8 cellular contexts compared by ENCODE assay signal in the genomic region with DNA sequence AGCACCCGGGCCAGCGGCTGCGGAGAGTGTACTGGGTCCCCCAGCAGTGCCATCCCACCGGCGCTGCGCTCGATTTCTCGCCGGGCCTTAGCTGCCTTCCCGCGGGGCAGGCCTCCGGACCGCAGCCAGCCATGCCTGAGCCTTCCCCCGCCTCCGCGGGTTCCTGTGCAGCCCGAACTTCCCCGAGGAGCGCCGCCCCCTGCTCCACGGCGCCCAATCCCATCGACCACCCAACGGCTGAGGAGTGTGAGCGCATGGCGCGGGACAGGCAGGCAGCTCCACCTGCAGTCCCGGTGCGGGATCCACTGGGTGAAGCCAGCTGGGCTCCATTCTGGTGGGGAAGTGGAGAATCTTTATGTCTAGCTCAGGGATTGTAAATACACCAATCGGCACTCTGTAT.
DNase-seq lines count a peak whose midpoint lies in the region; ATAC-seq, FAIRE-seq and TF ChIP-seq lines count a peak whose summit lies in the region.
"Not testable (repeated sequence)": the region's sequence is repeated elsewhere in the genome, so short reads cannot be mapped to it uniquely, and the experiment has no call there.

No MANE protein-coding gene starts in this region.

- POLR2A ChIA-PET in WTC11 (lab: Charles Lee): not testable (repeated sequence)

- CTCF ChIA-PET in WTC11 (lab: Charles Lee): not testable (repeated sequence)

- not testable (repeated sequence) for FAIRE-seq in kidney (lab: Jason Lieb, UNC); pancreas (lab: Jason Lieb, UNC); urothelium cell line (lab: Jason Lieb, UNC)

- not testable (repeated sequence) for H3K9me3 ChIP-seq in HUES6 (ENCODE audit: control insufficient read depth, insufficient read depth, low read depth, low read length); kidney (ENCODE audit: control insufficient read depth in 1 of 2, low read length in 2 of 2); pancreas

- H3K36me3 Mint-ChIP-seq in WTC11: not testable (repeated sequence)

- H3K9me3 Mint-ChIP-seq in WTC11: not testable (repeated sequence)

- H3K4me1 ChIP-seq in HUES6 (ENCODE audit: control insufficient read depth, insufficient read depth, low read length); kidney (ENCODE audit: control insufficient read depth in 1 of 2, insufficient read depth in 1 of 2, low read depth in 1 of 2, low read length in 2 of 2); pancreas: not testable (repeated sequence)

- not testable (repeated sequence) for ATAC-seq in WTC11, Right ventricle myocardium inferior, pancreas

- H3K4me3 ChIP-seq in HUES6 (ENCODE audit: low read depth, low read length) (0 out of 2 replicates have a peak overlapping the region, but pooled peaks have one; percentile 9), choroid plexus epithelial cell (ENCODE audit: low read depth, low read length) (peak overlapping the region; percentile 18)
- H3K4me3 ChIP-seq in kidney (ENCODE audit: low read length in 2 of 2); pancreas: not testable (repeated sequence)

- not testable (repeated sequence) for H3K27me3 Mint-ChIP-seq in WTC11 (ENCODE audit: low read depth)

- DNase-seq in ELF-1 (ENCODE audit: low read depth, low spot score) (peak; percentile 90), WTC11 (ENCODE audit: low spot score) (peak; percentile 21), choroid plexus epithelial cell (ENCODE audit: low read depth) (peak; percentile 3), Right ventricle myocardium inferior (ENCODE audit: missing footprints) (peak; percentile 14), kidney (peak; percentile 66), pancreas (peak in 4 of 6 donors; percentile 11 to 46 (median 21)), urothelium cell line (ENCODE audit: low spot score) (peak; percentile 10)

- TF ChIP-seq CTCF in WTC11 (IDR thresholded peaks at IDR 0.05); choroid plexus epithelial cell (conservative IDR thresholded peaks at IDR 0.05; ENCODE audit: low read depth, low read length); kidney (IDR thresholded peaks at IDR 0.05; ENCODE audit: borderline replicate concordance, extremely low read depth, insufficient read depth); pancreas (IDR thresholded peaks at IDR 0.05): not testable (repeated sequence)

- not testable (repeated sequence) for H3K4me1 Mint-ChIP-seq in WTC11

- not testable (repeated sequence) for H3K4me3 Mint-ChIP-seq in WTC11

- not testable (repeated sequence) for H3K27me3 ChIP-seq in HUES6 (ENCODE audit: control insufficient read depth, insufficient read depth, low read length); pancreas

- intact Hi-C loops in Right ventricle myocardium inferior (cut with DNase I); kidney (cut with DNase I); pancreas (cut with DNase I): not testable (repeated sequence)

- not testable (repeated sequence) for H3K9ac ChIP-seq in HUES6 (ENCODE audit: low read length); kidney (ENCODE audit: low read length in 2 of 2)

- WGBS in pancreas, 2 donors: 87 to 89% methylated on average over 28 to 30 of the region's 30 CpGs

- H3K36me3 ChIP-seq in HUES6 (ENCODE audit: control insufficient read depth, insufficient read depth, low read length); kidney (ENCODE audit: control insufficient read depth in 1 of 2, insufficient read depth in 2 of 2, low read length in 2 of 2); pancreas: not testable (repeated sequence)

- H3K27ac ChIP-seq in HUES6 (ENCODE audit: low read depth, low read length); kidney (ENCODE audit: low read depth in 2 of 2, low read length in 2 of 2); pancreas: not testable (repeated sequence)

- H3K27ac Mint-ChIP-seq in WTC11: not testable (repeated sequence)

Comparison
In these comparisons a context has a peak if more than half of its experiments do, and no peak if none do; other contexts are left out.
1. DNase-seq: peak in every context shown above with its lines; median percentile 90 in ELF-1; 66 in kidney; 21 in WTC11; 21 in pancreas; 14 in Right ventricle myocardium inferior; 10 in urothelium cell line; 3 in choroid plexus epithelial cell.